1 cellular context compared by ENCODE assay signal in genomic region chr7:131112431-131112830, GRCh38.
A peak's percentile ranks its signal among the peaks of the same experiment; 100 is the strongest.
TF ChIP-seq lines count a peak whose summit lies in the region.

No MANE protein-coding gene starts in this region.

TF ChIP-seq in GM12878, 131 proteins besides CTCF, POLR2A, EP300 and RAD21:
- no peak for TF ChIP-seq FOXK2 (IDR thresholded peaks at IDR 0.05)
- TF ChIP-seq NR2C1 (IDR thresholded peaks at IDR 0.05) = no peak
- no peak for TF ChIP-seq SMC3 (IDR thresholded peaks at IDR 0.05; ENCODE audit: borderline replicate concordance, low read length)
- peak; percentile 77 for TF ChIP-seq PAX5 (IDR thresholded peaks at IDR 0.05; ENCODE audit: borderline replicate concordance, low read depth, low read length)
- TF ChIP-seq IKZF1 (conservative IDR thresholded peaks at IDR 0.05) = peak; percentile 12; the same call in 1 of the 2 replicates
- no peak for TF ChIP-seq IRF4 (IDR thresholded peaks at IDR 0.05; ENCODE audit: low read depth, low read length)
- TF ChIP-seq JUND (IDR thresholded peaks at IDR 0.05; ENCODE audit: low read depth, low read length) = no peak
- TF ChIP-seq IKZF2 (IDR thresholded peaks at IDR 0.05) = peak; percentile 19 to 24; a peak in 1 of 4 replicates
- TF ChIP-seq RUNX3 (IDR thresholded peaks at IDR 0.05; ENCODE audit: low read length) = peak; percentile 41
